33 cellular contexts compared by ENCODE assay signal in genomic region chr12:52670961-52671360, GRCh38. TPM values are rescaled to one million over a fixed set of nuclear protein-coding genes. Genes with fewer than 3 reads are reported as not detected.
"Had no signal": no experiment of that assay in that cellular context is flagged by ENCODE, and none has a peak within 500 bp of the region (broad histone marks: within the 10 kb centered on the region; RNA-seq: fewer than 3 reads in every experiment).

No MANE protein-coding gene starts in this region.

- H3K27me3 ChIP-seq: ovary, testis, upper lobe of left lung had no signal

- H2AFZ ChIP-seq: hepatocyte had no signal

- ATAC-seq: esophagus mucosa; gastroesophageal sphincter; heart left ventricle; left colon; left ventricle myocardium superior; lower lobe of right lung; natural killer cell; psoas muscle; right cardiac atrium; stimulated activated memory B cell treated with anti-CD40 and anti-IgM and Interleukin-4, amounts not matched to agents 10 μg/mL and 1 μg/mL and 100 μg/mL, for 72 hours; stimulated activated naive CD8-positive, alpha-beta T cell treated with anti-CD3 and anti-CD28 coated beads, Interleukin-15, Interleukin-2, amounts not matched to agents 100 U/mL and 50 U/mL, for 24 hours had no signal

- H3K27ac ChIP-seq: dorsolateral prefrontal cortex, epithelial cell of prostate, gastroesophageal sphincter, heart left ventricle, hepatocyte, lower lobe of right lung, ovary, psoas muscle, sigmoid colon, skin epidermis, spleen, testis, tibial artery, upper lobe of left lung had no signal

- H3K36me3 ChIP-seq: gastroesophageal sphincter, heart left ventricle, lower lobe of right lung, ovary, sigmoid colon, spleen, tibial artery, upper lobe of left lung had no signal

- FAIRE-seq: colon, urothelium cell line had no signal

- H3K4me3 ChIP-seq: dorsolateral prefrontal cortex, gastroesophageal sphincter, heart left ventricle, hepatocyte, lower lobe of right lung, ovary, psoas muscle, sigmoid colon, skin epidermis, spleen, testis, tibial artery, upper lobe of left lung had no signal

- DNase-seq: dorsolateral prefrontal cortex; effector CD4-positive, alpha-beta T cell; foreskin fibroblast; heart left ventricle; kidney glomerular epithelial cell; left colon; left ventricle myocardium superior; lower lobe of right lung; natural killer cell; occipital lobe; ovary; posterior cingulate gyrus; psoas muscle; right cardiac atrium; sigmoid colon; spleen; stimulated activated CD4-positive, alpha-beta T cell treated with anti-CD3 and anti-CD28 coated beads, Interleukin-4, amount 100 ng/mL, for 4 hours; stimulated activated naive CD8-positive, alpha-beta T cell treated with anti-CD3 and anti-CD28 coated beads, Interleukin-15, Interleukin-2, amounts not matched to agents 100 U/mL and 50 U/mL, for 24 hours; substantia nigra; testis; tibial artery; upper lobe of left lung had no signal

- H3K4me1 ChIP-seq: heart left ventricle, lower lobe of right lung, psoas muscle, spleen, testis, tibial artery, upper lobe of left lung had no signal

- H3K9me3 ChIP-seq: gastroesophageal sphincter, heart left ventricle, lower lobe of right lung, ovary, psoas muscle, sigmoid colon, spleen, testis, tibial artery, upper lobe of left lung had no signal

- H3K4me2 ChIP-seq: hepatocyte had no signal

- H3K79me2 ChIP-seq: hepatocyte had no signal

RNA-seq across cellular contexts. Expression of gene KRT1, which starts 9.2 kb away (rescaled TPM):
- total RNA-seq: gastroesophageal sphincter, left colon, ovary, renal cortical epithelial cell, right cardiac atrium, sigmoid colon, testis had no signal
- polyA plus RNA-seq: heart left ventricle, hepatocyte, neural cell, ovary, right cardiac atrium, sigmoid colon had no signal

RNA-seq across cellular contexts. Expression of gene KRT2, which starts 18.9 kb away (rescaled TPM):
- total RNA-seq: esophagus mucosa, gastroesophageal sphincter, heart left ventricle, hepatocyte, left colon, left ventricle myocardium superior, lower lobe of right lung, occipital lobe, ovary, psoas muscle, renal cortical epithelial cell, right cardiac atrium, sigmoid colon, testis, upper lobe of left lung had no signal
- polyA plus RNA-seq: heart left ventricle, hepatocyte, neural cell, ovary, psoas muscle, right cardiac atrium had no signal

RNA-seq across cellular contexts. Expression of gene KRT77, which starts 32.4 kb away (rescaled TPM):
- total RNA-seq: esophagus mucosa, gastroesophageal sphincter, heart left ventricle, hepatocyte, left colon, left ventricle myocardium superior, lower lobe of right lung, mononuclear cell, natural killer cell, occipital lobe, ovary, psoas muscle, renal cortical epithelial cell, right cardiac atrium, sigmoid colon, spleen, upper lobe of left lung had no signal
- polyA plus RNA-seq: heart left ventricle, hepatocyte, neural cell, ovary, right cardiac atrium had no signal

RNA-seq across cellular contexts. Expression of gene KRT73, which starts 52.6 kb away (rescaled TPM):
- total RNA-seq: esophagus mucosa, gastroesophageal sphincter, heart left ventricle, hepatocyte, left colon, left ventricle myocardium superior, lower lobe of right lung, occipital lobe, ovary, psoas muscle, renal cortical epithelial cell, right cardiac atrium, sigmoid colon had no signal
- polyA plus RNA-seq: heart left ventricle, hepatocyte, neural cell, ovary, psoas muscle, right cardiac atrium had no signal
